Comparison of ENCODE assay signal across 25 cellular contexts in genomic region chr5:111745075-111745474, GRCh38. TPM values are rescaled to one million over a fixed set of nuclear protein-coding genes. Genes with fewer than 3 reads are reported as not detected.
DNase-seq lines count a peak whose midpoint lies in the region; ATAC-seq and TF ChIP-seq lines count a peak whose summit lies in the region.
"Had no signal": no experiment of that assay in that cellular context is flagged by ENCODE, and none has a peak within 500 bp of the region (broad histone marks: within the 10 kb centered on the region; RNA-seq: fewer than 3 reads in every experiment).

No MANE protein-coding gene starts in this region.

- peak overlapping the region; percentile 73 for H2BK120ac ChIP-seq in IMR-90 (ENCODE audit: low read depth, low read length)

- H4K5ac ChIP-seq in IMR-90 (ENCODE audit: low read depth, low read length), result peak overlapping the region; percentile 80

- H2AK9ac ChIP-seq in IMR-90 (replicated peaks; ENCODE audit: low read depth, low read length, poor library complexity), result no peak overlapping the region

- no peak overlapping the region for H2BK15ac ChIP-seq in IMR-90 (ENCODE audit: low read depth, low read length)

- no TSS peak for BruUV-seq in IMR-90 (replicated peaks; lab: Mats Ljungman, UMichigan)

- TF ChIP-seq CTCF in IMR-90 (conservative IDR thresholded peaks at IDR 0.05; ENCODE audit: low read depth, low read length), result no peak
- TF ChIP-seq CTCF in brain microvascular endothelial cell (IDR thresholded peaks at IDR 0.05; ENCODE audit: low read depth, low read length, missing control alignments), result no peak
- no peak for TF ChIP-seq CTCF in nephron progenitor cell (IDR thresholded peaks at IDR 0.05)

- peaks cover 99% of the 10 kb centered on the region for H3K4me1 Mint-ChIP-seq in nephron progenitor cell

- H2BK20ac ChIP-seq in IMR-90 (ENCODE audit: low read depth, low read length), result no peak overlapping the region

- peaks cover 16% of the 10 kb centered on the region for H3K9me1 ChIP-seq in IMR-90 (ENCODE audit: insufficient read depth, low read length)

- H4K91ac ChIP-seq in IMR-90 (ENCODE audit: insufficient read depth, low read depth, low read length), result peak overlapping the region; percentile 31

- H3K9me3 Mint-ChIP-seq in nephron progenitor cell, result no peaks in the 10 kb centered on the region

- peak overlapping the region; percentile 80 for H3K27ac Mint-ChIP-seq in nephron progenitor cell

- peak overlapping the region in 1 of 2 experiments; percentile 30; a peak in 3 of 4 replicates for H4K8ac ChIP-seq in IMR-90 (ENCODE audit: low read depth in 2 of 2, low read length in 2 of 2)

- CTCF ChIA-PET in IMR-90 (lab: Yijun Ruan, JAX), result interaction anchor here (1.4 kb wide), 1 partner anchor 10 kb away, joined by 3 read pairs; no protein-coding TSS in a partner anchor

- H4K20me1 ChIP-seq in IMR-90 (ENCODE audit: insufficient read depth, low read length), result no peaks in the 10 kb centered on the region

- no peak for TF ChIP-seq POLR2A in IMR-90 (IDR thresholded peaks at IDR 0.05; ENCODE audit: low read depth, low read length)

- H3K14ac ChIP-seq in IMR-90 (replicated peaks; ENCODE audit: low read depth, low read length), result peak overlapping the region; percentile 53; the same call in 1 of the 2 replicates

- no CpG with 5 or more reads among the region's 2 CpGs for WGBS in IMR-90 (ENCODE audit: extremely low coverage in 2 of 2, insufficient read length in 1 of 2), 2 experiments

- H3K9me3 ChIP-seq in IMR-90 (ENCODE audit: control insufficient read depth, insufficient read depth, low read length), result no peaks in the 10 kb centered on the region
- H3K9me3 ChIP-seq: SJSA1 had no signal

- H2AFZ ChIP-seq in ACC112 (ENCODE audit: low read length, unreplicated experiment) (no peak overlapping the region), IMR-90 (replicated peaks; ENCODE audit: low read length, poor library complexity) (no peak overlapping the region)

- peaks cover 94% of the 10 kb centered on the region for H3K4me1 ChIP-seq in ACC112 (ENCODE audit: control insufficient read depth, insufficient read depth, low read length, unreplicated experiment)
- H3K4me1 ChIP-seq in IMR-90 (ENCODE audit: control insufficient read depth, insufficient read depth, low read length), result peaks cover 32% of the 10 kb centered on the region

- peaks cover 3% of the 10 kb centered on the region for H3K27me3 Mint-ChIP-seq in nephron progenitor cell (ENCODE audit: low read depth, poor library complexity)

- dilution Hi-C loops in IMR-90 (cut with HindIII; ENCODE audit: low sequenced_read_pairs, unreplicated experiment), result no loop called here

- intact Hi-C loops in IMR-90 (cut with micrococcal nuclease), result no loop called here

- no peaks in the 10 kb centered on the region for H3K27me3 ChIP-seq in ACC112 (ENCODE audit: insufficient read depth, low read length)
- no peaks in the 10 kb centered on the region for H3K27me3 ChIP-seq in IMR-90 (ENCODE audit: control insufficient read depth, insufficient read depth, low read length)
- H3K27me3 ChIP-seq in brain microvascular endothelial cell (replicated peaks), result no peaks in the 10 kb centered on the region
- H3K27me3 ChIP-seq: SJSA1 had no signal

- peak overlapping the region; percentile 81 for H3K4ac ChIP-seq in IMR-90 (ENCODE audit: low read depth, low read length)

- peak overlapping the region; percentile 31; the same call in 1 of the 2 replicates for H3K4me2 ChIP-seq in IMR-90 (ENCODE audit: low read depth, low read length)

- H2AK5ac ChIP-seq in IMR-90 (ENCODE audit: low read depth, low read length), result peak overlapping the region; percentile 48; the same call in 1 of the 2 replicates

- no peak overlapping the region for H3K9ac ChIP-seq in IMR-90 (ENCODE audit: low read depth, low read length)

- TF ChIP-seq RAD21 in IMR-90 (IDR thresholded peaks at IDR 0.05; ENCODE audit: low read length), result no peak

- peaks cover 2% of the 10 kb centered on the region; the same call in 1 of the 2 replicates for H3K36me3 ChIP-seq in ACC112 (ENCODE audit: insufficient read depth, low read length)
- peaks cover 4% of the 10 kb centered on the region; the same call in 1 of the 2 replicates for H3K36me3 ChIP-seq in IMR-90 (ENCODE audit: control insufficient read depth, insufficient read depth, low read length)
- peaks cover 5% of the 10 kb centered on the region for H3K36me3 ChIP-seq in brain microvascular endothelial cell (replicated peaks)
- H3K36me3 ChIP-seq: SJSA1 had no signal

- peaks cover 24 to 53% of the 10 kb centered on the region in 2 experiments for H3K79me1 ChIP-seq in IMR-90 (ENCODE audit: low read depth in 1 of 2, low read length in 2 of 2)

- H3K18ac ChIP-seq in IMR-90 (ENCODE audit: low read depth, low read length), result peak overlapping the region; percentile 89; the same call in 1 of the 2 replicates

- peaks cover 88% of the 10 kb centered on the region for H3K36me3 Mint-ChIP-seq in nephron progenitor cell (ENCODE audit: low read depth)

- H2BK5ac ChIP-seq in IMR-90 (ENCODE audit: low read depth, low read length, poor library complexity, severe bottlenecking), result peak overlapping the region; percentile 81

- H3K27ac ChIP-seq in ACC112 (ENCODE audit: low read depth, low read length) (peak overlapping the region; percentile 79), IMR-90 (ENCODE audit: insufficient read depth, low read length) (peak overlapping the region; percentile 75; the same call in 1 of the 2 replicates), brain microvascular endothelial cell (peak overlapping the region; percentile 20)
- H3K27ac ChIP-seq: C4-2B, HL-60, SJSA1 had no signal

- no peak for ATAC-seq in IMR-90 (ENCODE audit: low read depth)

- in situ Hi-C loops in IMR-90 (cut with MboI; ENCODE audit: low sequenced_read_pairs) (no loop called here), brain microvascular endothelial cell (cut with HindIII; ENCODE audit: low pct_ligation_motif_present, low sequenced_read_pairs) (loop anchor here (25.0 kb wide), 1 partner anchor 217 kb away; no protein-coding TSS in a partner anchor)

- POLR2A ChIA-PET in IMR-90 (lab: Charles Lee; ENCODE audit: unreplicated experiment), result no interaction called here

- H3K79me2 ChIP-seq in ACC112 (ENCODE audit: control insufficient read depth, insufficient read depth, low read length, unreplicated experiment), result peaks cover 77% of the 10 kb centered on the region

- DNase-seq in IMR-90 (no peak), brain microvascular endothelial cell (no peak), nephron progenitor cell (no peak), NCI-H187 (lab: John Stamatoyannopoulos, UW) (no peak), NCI-H2171 treated with DMSO at 0.1 percent for 48 hours (lab: John Stamatoyannopoulos, UW) (no peak), NCI-H2196 (lab: John Stamatoyannopoulos, UW; ENCODE audit: unreplicated experiment) (no peak)
- no peak for DNase-seq in activated CD4-positive, CD25-positive, alpha-beta regulatory T cell treated with anti-CD3 and anti-CD28 coated beads, Interleukin-2, amount 50 U/mL, for 72 hours
- DNase-seq: 8988T, AML-193, DMS53, EL, GF-D8, HCEC 1CT, KG1, NCI-H1105, NCI-H146, NCI-H2081, NCI-H2171, NCI-H446 treated with DMSO at 0.1 percent for 48 hours, NCI-H526 treated with DMSO at 0.1 percent for 48 hours, OCI-M1 had no signal

- no peak overlapping the region for H3K4me3 ChIP-seq in ACC112 (ENCODE audit: low read depth, low read length)
- H3K4me3 ChIP-seq in IMR-90 (ENCODE audit: insufficient read depth, low read depth, low read length), result no peak overlapping the region
- no peak overlapping the region for H3K4me3 ChIP-seq in brain microvascular endothelial cell (ENCODE audit: low read depth, low read length)
- H3K4me3 ChIP-seq: SJSA1 had no signal

- H3K4me3 Mint-ChIP-seq in nephron progenitor cell, result no peak overlapping the region

- peak overlapping the region; percentile 71; the same call in 1 of the 2 replicates for H3K23ac ChIP-seq in IMR-90 (ENCODE audit: low read depth, low read length)

- no peak overlapping the region for H3K56ac ChIP-seq in IMR-90 (ENCODE audit: extremely low read depth, insufficient read depth, low read length)

TF ChIP-seq in IMR-90, 13 proteins besides CTCF, POLR2A, EP300 and RAD21 (continues in another document):
- TF ChIP-seq RFX5 (IDR thresholded peaks at IDR 0.05; ENCODE audit: low read depth, low read length) (no peak), RCOR1 (IDR thresholded peaks at IDR 0.05; ENCODE audit: insufficient replicate concordance, low read length) (no peak), SMC3 (IDR thresholded peaks at IDR 0.05; ENCODE audit: low read depth, low read length) (no peak), BHLHE40 (IDR thresholded peaks at IDR 0.05; ENCODE audit: low read depth, low read length) (no peak), MXI1 (IDR thresholded peaks at IDR 0.05; ENCODE audit: borderline replicate concordance, low read depth, low read length) (no peak), FOS (IDR thresholded peaks at IDR 0.05; ENCODE audit: low read depth, low read length) (no peak), MAZ (IDR thresholded peaks at IDR 0.05; ENCODE audit: borderline replicate concordance, low read depth, low read length) (no peak), CEBPB (IDR thresholded peaks at IDR 0.05; ENCODE audit: low read depth, low read length) (no peak), NFE2L2 (IDR thresholded peaks at IDR 0.05; ENCODE audit: low read depth, low read length) (no peak), ELK1 (IDR thresholded peaks at IDR 0.05; ENCODE audit: borderline replicate concordance, low read depth, low read length) (no peak), CHD1 (IDR thresholded peaks at IDR 0.05; ENCODE audit: low read depth, low read length) (no peak), MAFK (IDR thresholded peaks at IDR 0.05; ENCODE audit: low read depth, low read length) (no peak)

RNA-seq across cellular contexts. Expression of gene NREP, which starts 11.9 kb away (rescaled TPM):
- total RNA-seq in IMR-90 (2012; rRNA removed), result 178 and 234 TPM in 2 replicates
- 246 and 277 TPM in 2 replicates for polyA plus RNA-seq in IMR-90 (2012; rRNA removed)
- polyA plus RNA-seq in IMR-90 (2012; cell fraction: cytosol; rRNA removed), result 42.7 and 48.6 TPM in 2 replicates
- polyA plus RNA-seq in IMR-90 (2012; cell fraction: nucleus; rRNA removed; ENCODE audit: low replicate concordance), result 62.1 and 406 TPM in 2 replicates

Comparison
In these comparisons a context has a peak if more than half of its experiments do, and no peak if none do; other contexts are left out.
1. H3K27ac ChIP-seq: peak in every context shown above with its lines; median percentile 79 in ACC112; 75 in IMR-90; 20 in brain microvascular endothelial cell.